In genomic region chr2:112259509-112260294, GRCh38 we compare ENCODE assay signal across 8 cellular contexts. TPM values are rescaled to one million over a fixed set of nuclear protein-coding genes. Genes with fewer than 3 reads are reported as not detected.
DNase-seq lines count a peak whose midpoint lies in the region; ATAC-seq and TF ChIP-seq lines count a peak whose summit lies in the region.

No MANE protein-coding gene starts in this region.

- H3K27ac ChIP-seq in A673 (ENCODE audit: low read depth, low read length, poor library complexity, severe bottlenecking): no peak overlapping the region
- H3K27ac ChIP-seq in RWPE1: no peak overlapping the region
- peak overlapping the region; percentile 32 for H3K27ac ChIP-seq in neutrophil
- no peak overlapping the region for H3K27ac ChIP-seq in subcutaneous abdominal adipose tissue (ENCODE audit: low read depth, low read length)

- H3K4me3 ChIP-seq in A673 (ENCODE audit: low read depth, low read length, poor library complexity, severe bottlenecking) (peak overlapping the region; percentile 5), fibroblast of pulmonary artery (replicated peaks; ENCODE audit: low read depth, low read length) (no peak overlapping the region), neutrophil (ENCODE audit: low read depth in 1 of 2, low read length in 1 of 2) (peak overlapping the region; percentile 22 to 35), subcutaneous abdominal adipose tissue (ENCODE audit: low read depth in 1 of 5, low read length in 5 of 5) (peak overlapping the region; percentile 25 to 69 (median 39))

- H3K36me3 Mint-ChIP-seq in activated T-helper 17 cell treated with anti-CD3 and anti-CD28 coated beads, Interleukin-2, amount 50 U/mL, for 72 hours (ENCODE audit: low read depth): no peaks in the 10 kb centered on the region

- peaks cover 5% of the 10 kb centered on the region for H3K4me1 Mint-ChIP-seq in activated T-helper 17 cell treated with anti-CD3 and anti-CD28 coated beads, Interleukin-2, amount 50 U/mL, for 72 hours

- H3K36me3 ChIP-seq in A673 (ENCODE audit: insufficient read depth, low read length, poor library complexity, severe bottlenecking) (no peaks in the 10 kb centered on the region), neutrophil (no peaks in the 10 kb centered on the region), subcutaneous abdominal adipose tissue (ENCODE audit: control insufficient read depth in 5 of 5, insufficient read depth in 5 of 5, low read length in 5 of 5) (no peaks in the 10 kb centered on the region)

- POLR2A ChIA-PET in A673 (lab: Charles Lee; ENCODE audit: low non-redundant PET): interaction anchor here (0.6 kb wide), 1 partner anchor 15 kb away, joined by 3 read pairs; no protein-coding TSS in a partner anchor
- POLR2A ChIA-PET in RWPE1 (lab: Yijun Ruan, JAX; ENCODE audit: low non-redundant PET): no interaction called here

- TF ChIP-seq EP300 in Ishikawa (IDR thresholded peaks at IDR 0.05; ENCODE audit: borderline replicate concordance): no peak

- no TSS peak for BruUV-seq in A673 (replicated peaks; lab: Mats Ljungman, UMichigan)

- peak overlapping the region; percentile 17 to 61 (median 26) for H3K9ac ChIP-seq in subcutaneous abdominal adipose tissue (ENCODE audit: low read length in 5 of 5)

- DNase-seq in A673 (ENCODE audit: low spot score) (peak; percentile 89), RWPE1 (ENCODE audit: low spot score) (peak; percentile 48), fibroblast of pulmonary artery (ENCODE audit: low read depth) (peak; percentile 90)

- CTCF ChIA-PET in A673 (lab: Charles Lee) (interaction anchor here (0.6 to 1.0 kb wide), 4 partner anchors 15 to 378 kb away, joined by 3 to 7 read pairs (median 4); no protein-coding TSS in a partner anchor), RWPE1 (lab: Yijun Ruan, JAX) (interaction anchor here (0.6 to 1.3 kb wide), 8 partner anchors 13 to 365 kb away, joined by 3 to 5 read pairs (median 3); partner anchors contain the start of gene RGPD8)

- H3K27ac Mint-ChIP-seq in activated T-helper 17 cell treated with anti-CD3 and anti-CD28 coated beads, Interleukin-2, amount 50 U/mL, for 72 hours: peak overlapping the region; percentile 82

- ATAC-seq in GM18867 (IDR thresholded peaks at IDR 0.05; ENCODE audit: unreplicated experiment): peak; percentile 42
- peak; percentile 53 for ATAC-seq in activated T-helper 17 cell treated with anti-CD3 and anti-CD28 coated beads, Interleukin-2, amount 50 U/mL, for 72 hours (replicated peaks)

- TF ChIP-seq CTCF in A673 (conservative IDR thresholded peaks at IDR 0.05; ENCODE audit: low read depth, low read length) (peak; percentile 98), RWPE1 (conservative IDR thresholded peaks at IDR 0.05; ENCODE audit: low read depth) (peak; percentile 94), fibroblast of pulmonary artery (IDR thresholded peaks at IDR 0.05; ENCODE audit: low read length, missing control alignments) (no peak), neutrophil (IDR thresholded peaks at IDR 0.05) (peak; percentile 96)

- no peaks in the 10 kb centered on the region for H3K4me1 ChIP-seq in A673 (ENCODE audit: insufficient read depth, low read length, poor library complexity, severe bottlenecking)
- peaks cover 47 to 51% of the 10 kb centered on the region in 2 experiments for H3K4me1 ChIP-seq in neutrophil (ENCODE audit: control insufficient read depth in 1 of 2, insufficient read depth in 1 of 2, low read depth in 1 of 2, low read length in 1 of 2)
- peaks cover 0 to 10% (median 8%) of the 10 kb centered on the region in 5 donors for H3K4me1 ChIP-seq in subcutaneous abdominal adipose tissue (ENCODE audit: control insufficient read depth in 5 of 5, insufficient read depth in 5 of 5, low read length in 5 of 5)

- no peaks in the 10 kb centered on the region for H3K27me3 Mint-ChIP-seq in activated T-helper 17 cell treated with anti-CD3 and anti-CD28 coated beads, Interleukin-2, amount 50 U/mL, for 72 hours

- intact Hi-C loops in A673 (cut with micrococcal nuclease; ENCODE audit: unreplicated experiment): loop anchor here (5.0 to 10.0 kb wide), 3 partner anchors 173 to 355 kb away; partner anchors contain the start of genes CHCHD5 and RGPD8

- H3K9me3 Mint-ChIP-seq in activated T-helper 17 cell treated with anti-CD3 and anti-CD28 coated beads, Interleukin-2, amount 50 U/mL, for 72 hours: no peaks in the 10 kb centered on the region

- peak overlapping the region; percentile 64 for H3K4me3 Mint-ChIP-seq in activated T-helper 17 cell treated with anti-CD3 and anti-CD28 coated beads, Interleukin-2, amount 50 U/mL, for 72 hours

- peaks cover 4% of the 10 kb centered on the region for H3K9me3 ChIP-seq in A673 (ENCODE audit: low read depth, low read length, poor library complexity, severe bottlenecking)
- H3K9me3 ChIP-seq in neutrophil: no peaks in the 10 kb centered on the region
- peaks cover 0 to 9% (median 0%) of the 10 kb centered on the region in 5 donors for H3K9me3 ChIP-seq in subcutaneous abdominal adipose tissue (ENCODE audit: control insufficient read depth in 5 of 5, low read length in 5 of 5)

- H3K27me3 ChIP-seq in A673 (replicated peaks; ENCODE audit: insufficient read depth, low read depth, low read length, poor library complexity) (no peaks in the 10 kb centered on the region), neutrophil (no peaks in the 10 kb centered on the region), subcutaneous abdominal adipose tissue (ENCODE audit: control insufficient read depth in 5 of 5, insufficient read depth in 4 of 5, low read length in 5 of 5) (no peaks in the 10 kb centered on the region)

- TF ChIP-seq RAD21 in Ishikawa (IDR thresholded peaks at IDR 0.05; ENCODE audit: low read depth): peak; percentile 90

TF ChIP-seq in Ishikawa, 13 proteins besides CTCF, POLR2A, EP300 and RAD21:
- TF ChIP-seq REST (IDR thresholded peaks at IDR 0.05; ENCODE audit: low read depth) (no peak), USF1 (IDR thresholded peaks at IDR 0.05) (no peak), EGR1 (IDR thresholded peaks at IDR 0.05) (no peak), CEBPB (IDR thresholded peaks at IDR 0.05) (0 out of 2 replicates have a peak, but pooled peaks have one; percentile 53), TEAD4 (IDR thresholded peaks at IDR 0.05) (0 out of 2 replicates have a peak, but pooled peaks have one; percentile 51), YY1 (IDR thresholded peaks at IDR 0.05; ENCODE audit: low read depth) (peak; percentile 83)

RNA-seq across cellular contexts. Expression of gene ZC3H8, which starts 4.9 kb away (rescaled TPM):
- total RNA-seq in A673 (2021): 19.7 and 23.2 TPM in 2 replicates
- total RNA-seq in activated T-helper 17 cell treated with anti-CD3 and anti-CD28 coated beads, Interleukin-2, amount 50 U/mL, for 72 hours: 10 to 100 TPM; 21.2 to 29.5 TPM

RNA-seq across cellular contexts. Expression of gene ZC3H6, which starts 15.7 kb away (rescaled TPM):
- 7.6 and 14.0 TPM in 2 replicates for total RNA-seq in A673 (2021)
- total RNA-seq in activated T-helper 17 cell treated with anti-CD3 and anti-CD28 coated beads, Interleukin-2, amount 50 U/mL, for 72 hours: 10 to 100 TPM in 1 of 2 donors, 1 to 10 TPM in 1; 2.1 to 11.8 TPM
